In the genomic region with DNA sequence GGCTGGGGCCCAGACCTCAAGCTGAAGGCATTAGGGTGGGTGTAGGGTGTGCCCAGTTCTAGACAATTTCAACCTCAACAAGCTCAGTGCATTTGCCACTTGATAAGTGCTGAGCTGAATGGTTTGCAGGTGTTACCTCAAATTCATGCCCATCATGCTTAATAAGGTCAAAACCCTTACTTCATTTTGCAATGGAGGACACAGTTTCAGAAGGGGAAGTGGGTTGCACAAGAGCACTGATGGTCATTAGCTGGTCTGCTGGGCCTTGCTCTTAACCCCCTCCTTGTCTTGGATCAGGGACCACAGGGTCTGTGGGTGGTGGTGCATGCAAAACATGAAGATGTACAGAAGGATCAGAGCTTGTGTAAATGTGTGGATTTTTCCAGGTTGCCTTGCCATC, we compare ENCODE assay signal across 1 cellular context.
TF ChIP-seq lines count a peak whose summit lies in the region.

No MANE protein-coding gene starts in this region.

TF ChIP-seq in HepG2, 621 proteins besides CTCF, POLR2A, EP300 and RAD21:
- TF ChIP-seq, protein P1, sequence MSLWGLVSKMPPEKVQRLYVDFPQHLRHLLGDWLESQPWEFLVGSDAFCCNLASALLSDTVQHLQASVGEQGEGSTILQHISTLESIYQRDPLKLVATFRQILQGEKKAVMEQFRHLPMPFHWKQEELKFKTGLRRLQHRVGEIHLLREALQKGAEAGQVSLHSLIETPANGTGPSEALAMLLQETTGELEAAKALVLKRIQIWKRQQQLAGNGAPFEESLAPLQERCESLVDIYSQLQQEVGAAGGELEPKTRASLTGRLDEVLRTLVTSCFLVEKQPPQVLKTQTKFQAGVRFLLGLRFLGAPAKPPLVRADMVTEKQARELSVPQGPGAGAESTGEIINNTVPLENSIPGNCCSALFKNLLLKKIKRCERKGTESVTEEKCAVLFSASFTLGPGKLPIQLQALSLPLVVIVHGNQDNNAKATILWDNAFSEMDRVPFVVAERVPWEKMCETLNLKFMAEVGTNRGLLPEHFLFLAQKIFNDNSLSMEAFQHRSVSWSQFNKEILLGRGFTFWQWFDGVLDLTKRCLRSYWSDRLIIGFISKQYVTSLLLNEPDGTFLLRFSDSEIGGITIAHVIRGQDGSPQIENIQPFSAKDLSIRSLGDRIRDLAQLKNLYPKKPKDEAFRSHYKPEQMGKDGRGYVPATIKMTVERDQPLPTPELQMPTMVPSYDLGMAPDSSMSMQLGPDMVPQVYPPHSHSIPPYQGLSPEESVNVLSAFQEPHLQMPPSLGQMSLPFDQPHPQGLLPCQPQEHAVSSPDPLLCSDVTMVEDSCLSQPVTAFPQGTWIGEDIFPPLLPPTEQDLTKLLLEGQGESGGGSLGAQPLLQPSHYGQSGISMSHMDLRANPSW (CRISPR knock-in tag; IDR thresholded peaks at IDR 0.05; ENCODE audit: borderline replicate concordance): no peak
- TF ChIP-seq EED (CRISPR knock-in tag; IDR thresholded peaks at IDR 0.05) (no peak), SOX5 (CRISPR knock-in tag; IDR thresholded peaks at IDR 0.05; ENCODE audit: borderline replicate concordance) (no peak), IRF2 (CRISPR knock-in tag; IDR thresholded peaks at IDR 0.05) (no peak), DPF2 (CRISPR knock-in tag; IDR thresholded peaks at IDR 0.05; ENCODE audit: borderline replicate concordance, low read depth) (no peak), CEBPB (IDR thresholded peaks at IDR 0.05; ENCODE audit: borderline replicate concordance, low read depth, low read length) (0 out of 2 replicates have a peak, but pooled peaks have one; percentile 46)
- TF ChIP-seq, protein P2, sequence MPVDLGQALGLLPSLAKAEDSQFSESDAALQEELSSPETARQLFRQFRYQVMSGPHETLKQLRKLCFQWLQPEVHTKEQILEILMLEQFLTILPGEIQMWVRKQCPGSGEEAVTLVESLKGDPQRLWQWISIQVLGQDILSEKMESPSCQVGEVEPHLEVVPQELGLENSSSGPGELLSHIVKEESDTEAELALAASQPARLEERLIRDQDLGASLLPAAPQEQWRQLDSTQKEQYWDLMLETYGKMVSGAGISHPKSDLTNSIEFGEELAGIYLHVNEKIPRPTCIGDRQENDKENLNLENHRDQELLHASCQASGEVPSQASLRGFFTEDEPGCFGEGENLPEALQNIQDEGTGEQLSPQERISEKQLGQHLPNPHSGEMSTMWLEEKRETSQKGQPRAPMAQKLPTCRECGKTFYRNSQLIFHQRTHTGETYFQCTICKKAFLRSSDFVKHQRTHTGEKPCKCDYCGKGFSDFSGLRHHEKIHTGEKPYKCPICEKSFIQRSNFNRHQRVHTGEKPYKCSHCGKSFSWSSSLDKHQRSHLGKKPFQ (CRISPR knock-in tag; IDR thresholded peaks at IDR 0.05; ENCODE audit: insufficient replicate concordance): no peak
- TF ChIP-seq, protein P3, sequence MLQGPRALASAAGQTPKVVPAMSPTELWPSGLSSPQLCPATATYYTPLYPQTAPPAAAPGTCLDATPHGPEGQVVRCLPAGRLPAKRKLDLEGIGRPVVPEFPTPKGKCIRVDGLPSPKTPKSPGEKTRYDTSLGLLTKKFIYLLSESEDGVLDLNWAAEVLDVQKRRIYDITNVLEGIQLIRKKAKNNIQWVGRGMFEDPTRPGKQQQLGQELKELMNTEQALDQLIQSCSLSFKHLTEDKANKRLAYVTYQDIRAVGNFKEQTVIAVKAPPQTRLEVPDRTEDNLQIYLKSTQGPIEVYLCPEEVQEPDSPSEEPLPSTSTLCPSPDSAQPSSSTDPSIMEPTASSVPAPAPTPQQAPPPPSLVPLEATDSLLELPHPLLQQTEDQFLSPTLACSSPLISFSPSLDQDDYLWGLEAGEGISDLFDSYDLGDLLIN (CRISPR knock-in tag; IDR thresholded peaks at IDR 0.05; ENCODE audit: borderline replicate concordance): no peak
